In the genomic region with DNA sequence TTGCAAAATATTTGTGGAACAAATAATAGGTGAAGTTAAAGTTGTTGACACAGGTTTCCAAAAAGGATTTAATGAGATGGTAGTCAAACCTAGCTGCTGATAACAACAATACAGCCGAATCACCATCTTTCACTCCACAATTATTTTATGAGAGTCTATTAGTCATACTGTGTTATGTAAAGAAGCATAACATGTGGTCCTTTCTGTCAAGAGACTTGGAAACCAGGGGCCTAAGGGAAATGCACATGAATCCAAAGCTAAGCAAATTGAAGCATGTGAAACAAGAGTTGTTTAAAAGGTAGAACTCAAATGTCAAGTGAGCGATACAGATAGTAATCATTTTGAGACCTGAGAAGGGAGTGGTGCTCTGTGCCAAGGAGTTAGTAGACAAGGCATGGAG, we compare ENCODE assay signal across 18 cellular contexts. TPM values are rescaled to one million over a fixed set of nuclear protein-coding genes. Genes with fewer than 3 reads are reported as not detected.
DNase-seq lines count a peak whose midpoint lies in the region; ATAC-seq lines count a peak whose summit lies in the region.
"Had no signal": no experiment of that assay in that cellular context is flagged by ENCODE, and none has a peak within 500 bp of the region (broad histone marks: within the 10 kb centered on the region; RNA-seq: fewer than 3 reads in every experiment).

No MANE protein-coding gene starts in this region.

- peak overlapping the region; percentile 66 for H3K4me3 Mint-ChIP-seq in activated CD4-positive, alpha-beta T cell treated with anti-CD3 and anti-CD28 coated beads, Interleukin-2, amount 10 ng/mL, durations not matched to agents 24 days and 14 days
- peak overlapping the region; percentile 73 for H3K4me3 Mint-ChIP-seq in activated T-helper 1 cell treated with anti-CD3 and anti-CD28 coated beads, Interleukin-12 subunit alpha, Interleukin-12 subunit beta, Interleukin-2, Interleukin-4 antibody, amounts not matched to agents 30 ng/mL and 10 ng/mL and 1 ng/mL, durations not matched to agents 14 hours and 24 hours and 36 hours
- peak overlapping the region; percentile 6 to 91 (median 74) for H3K4me3 Mint-ChIP-seq in naive thymus-derived CD4-positive, alpha-beta T cell
- H3K4me3 Mint-ChIP-seq: immature natural killer cell; stimulated activated naive B cell treated with anti-CD40 and anti-IgM and Interleukin-4, amounts not matched to agents 10 μg/mL and 1 μg/mL and 100 μg/mL, for 72 hours had no signal

- intact Hi-C loops in activated CD4-positive, alpha-beta T cell treated with anti-CD3 and anti-CD28 coated beads, Interleukin-2, amount 10 ng/mL, durations not matched to agents 24 days and 14 days (cut with micrococcal nuclease): no loop called here
- intact Hi-C loops in activated T-helper 1 cell treated with anti-CD3 and anti-CD28 coated beads, Interleukin-12 subunit alpha, Interleukin-12 subunit beta, Interleukin-2, Interleukin-4 antibody, amounts not matched to agents 30 ng/mL and 10 ng/mL and 1 ng/mL, durations not matched to agents 14 hours and 24 hours and 36 hours (cut with micrococcal nuclease): loop anchor here (1.0 to 5.0 kb wide), 2 partner anchors 8 to 190 kb away; no protein-coding TSS in a partner anchor
- intact Hi-C loops in naive thymus-derived CD4-positive, alpha-beta T cell (cut with micrococcal nuclease): no loop called here
- intact Hi-C loops in posterior vena cava (cut with DNase I): no loop called here

- H3K4me1 ChIP-seq in naive thymus-derived CD4-positive, alpha-beta T cell (ENCODE audit: control insufficient read depth in 2 of 2, insufficient read depth in 2 of 2, low read length in 2 of 2): peaks cover 70 to 88% of the 10 kb centered on the region in 2 donors
- H3K4me1 ChIP-seq in HAP-1: no peaks in the 10 kb centered on the region

- H3K27ac Mint-ChIP-seq in activated CD4-positive, alpha-beta T cell treated with anti-CD3 and anti-CD28 coated beads, Interleukin-2, amount 10 ng/mL, durations not matched to agents 24 days and 14 days: peak overlapping the region; percentile 99
- H3K27ac Mint-ChIP-seq in activated T-helper 1 cell treated with anti-CD3 and anti-CD28 coated beads, Interleukin-12 subunit alpha, Interleukin-12 subunit beta, Interleukin-2, Interleukin-4 antibody, amounts not matched to agents 30 ng/mL and 10 ng/mL and 1 ng/mL, durations not matched to agents 14 hours and 24 hours and 36 hours: peak overlapping the region; percentile 96
- H3K27ac Mint-ChIP-seq in naive thymus-derived CD4-positive, alpha-beta T cell: peak overlapping the region; percentile 90 to 99 (median 97)
- H3K27ac Mint-ChIP-seq: stimulated activated naive B cell treated with anti-CD40 and anti-IgM and Interleukin-4, amounts not matched to agents 10 μg/mL and 1 μg/mL and 100 μg/mL, for 72 hours had no signal

- H3K4me1 Mint-ChIP-seq in activated CD4-positive, alpha-beta T cell treated with anti-CD3 and anti-CD28 coated beads, Interleukin-2, amount 10 ng/mL, durations not matched to agents 24 days and 14 days: peaks cover 75% of the 10 kb centered on the region
- peaks cover 87% of the 10 kb centered on the region for H3K4me1 Mint-ChIP-seq in activated T-helper 1 cell treated with anti-CD3 and anti-CD28 coated beads, Interleukin-12 subunit alpha, Interleukin-12 subunit beta, Interleukin-2, Interleukin-4 antibody, amounts not matched to agents 30 ng/mL and 10 ng/mL and 1 ng/mL, durations not matched to agents 14 hours and 24 hours and 36 hours (ENCODE audit: low read depth)
- H3K4me1 Mint-ChIP-seq in naive thymus-derived CD4-positive, alpha-beta T cell: peaks cover 59 to 100% (median 94%) of the 10 kb centered on the region in 7 donors

- CTCF ChIA-PET in naive thymus-derived CD4-positive, alpha-beta T cell (lab: Charles Lee): interaction anchor here (0.5 to 0.7 kb wide), 3 partner anchors 13 to 175 kb away, joined by 3 to 4 read pairs (median 4); no protein-coding TSS in a partner anchor

- H3K36me3 Mint-ChIP-seq in activated CD4-positive, alpha-beta T cell treated with anti-CD3 and anti-CD28 coated beads, Interleukin-2, amount 10 ng/mL, durations not matched to agents 24 days and 14 days (ENCODE audit: low read depth): peaks cover 60% of the 10 kb centered on the region
- H3K36me3 Mint-ChIP-seq in activated T-helper 1 cell treated with anti-CD3 and anti-CD28 coated beads, Interleukin-12 subunit alpha, Interleukin-12 subunit beta, Interleukin-2, Interleukin-4 antibody, amounts not matched to agents 30 ng/mL and 10 ng/mL and 1 ng/mL, durations not matched to agents 14 hours and 24 hours and 36 hours (ENCODE audit: low read depth): peaks cover 63% of the 10 kb centered on the region
- peaks cover 15 to 59% (median 43%) of the 10 kb centered on the region in 5 donors for H3K36me3 Mint-ChIP-seq in naive thymus-derived CD4-positive, alpha-beta T cell
- H3K36me3 Mint-ChIP-seq: stimulated activated naive B cell treated with anti-CD40 and anti-IgM and Interleukin-4, amounts not matched to agents 10 μg/mL and 1 μg/mL and 100 μg/mL, for 72 hours had no signal

- POLR2A ChIA-PET in naive thymus-derived CD4-positive, alpha-beta T cell (lab: Charles Lee): interaction anchor here (0.6 to 11.2 kb wide), 8 partner anchors 9 to 193 kb away, joined by 3 to 343 read pairs (median 3); a partner anchor contains a TSS

- no peak overlapping the region for H3K4me3 ChIP-seq in naive thymus-derived CD4-positive, alpha-beta T cell (ENCODE audit: low read length)
- H3K4me3 ChIP-seq in HAP-1 (no peak overlapping the region), MG63 (no peak overlapping the region)

- H3K9me3 ChIP-seq in naive thymus-derived CD4-positive, alpha-beta T cell (ENCODE audit: control insufficient read depth in 2 of 3, low read length in 3 of 3): no peaks in the 10 kb centered on the region
- no peaks in the 10 kb centered on the region for H3K9me3 ChIP-seq in HAP-1
- H3K9me3 ChIP-seq in MG63: no peaks in the 10 kb centered on the region

- peak overlapping the region; percentile 71 for H3K27ac ChIP-seq in naive thymus-derived CD4-positive, alpha-beta T cell (ENCODE audit: low read depth, low read length)

- peaks cover 0 to 12% (median 8%) of the 10 kb centered on the region in 3 experiments for H3K36me3 ChIP-seq in naive thymus-derived CD4-positive, alpha-beta T cell (ENCODE audit: control insufficient read depth in 2 of 3, insufficient read depth in 3 of 3, low read length in 3 of 3)
- H3K36me3 ChIP-seq in HAP-1 (replicated peaks) (no peaks in the 10 kb centered on the region), MG63 (no peaks in the 10 kb centered on the region)

- H3K27me3 ChIP-seq in naive thymus-derived CD4-positive, alpha-beta T cell (ENCODE audit: control insufficient read depth in 2 of 2, insufficient read depth in 2 of 2, low read length in 2 of 2): no peaks in the 10 kb centered on the region
- no peaks in the 10 kb centered on the region for H3K27me3 ChIP-seq in HAP-1 (ENCODE audit: low read depth)
- H3K27me3 ChIP-seq in MG63: no peaks in the 10 kb centered on the region

- in situ Hi-C loops in HAP-1 (cut with MboI; ENCODE audit: low sequenced_read_pairs): no loop called here

- H3K9me3 Mint-ChIP-seq in activated CD4-positive, alpha-beta T cell treated with anti-CD3 and anti-CD28 coated beads, Interleukin-2, amount 10 ng/mL, durations not matched to agents 24 days and 14 days: peaks cover 15% of the 10 kb centered on the region
- peaks cover 3% of the 10 kb centered on the region for H3K9me3 Mint-ChIP-seq in activated T-helper 1 cell treated with anti-CD3 and anti-CD28 coated beads, Interleukin-12 subunit alpha, Interleukin-12 subunit beta, Interleukin-2, Interleukin-4 antibody, amounts not matched to agents 30 ng/mL and 10 ng/mL and 1 ng/mL, durations not matched to agents 14 hours and 24 hours and 36 hours
- peaks cover 0 to 11% (median 0%) of the 10 kb centered on the region in 11 donors for H3K9me3 Mint-ChIP-seq in naive thymus-derived CD4-positive, alpha-beta T cell
- H3K9me3 Mint-ChIP-seq: immature natural killer cell had no signal

- H3K27me3 Mint-ChIP-seq in activated CD4-positive, alpha-beta T cell treated with anti-CD3 and anti-CD28 coated beads, Interleukin-2, amount 10 ng/mL, durations not matched to agents 24 days and 14 days: no peaks in the 10 kb centered on the region
- H3K27me3 Mint-ChIP-seq in activated T-helper 1 cell treated with anti-CD3 and anti-CD28 coated beads, Interleukin-12 subunit alpha, Interleukin-12 subunit beta, Interleukin-2, Interleukin-4 antibody, amounts not matched to agents 30 ng/mL and 10 ng/mL and 1 ng/mL, durations not matched to agents 14 hours and 24 hours and 36 hours (ENCODE audit: insufficient read depth): no peaks in the 10 kb centered on the region
- H3K27me3 Mint-ChIP-seq in naive thymus-derived CD4-positive, alpha-beta T cell: no peaks in the 10 kb centered on the region

- no peak for DNase-seq in activated CD4-positive, alpha-beta T cell treated with anti-CD3 and anti-CD28 coated beads, Interleukin-2, amount 10 ng/mL, durations not matched to agents 24 days and 14 days
- no peak for DNase-seq in activated CD4-positive, alpha-beta T cell treated with anti-CD3 and anti-CD28 coated beads for 1 hour
- peak; percentile 23 for DNase-seq in HT-29 (ENCODE audit: low spot score)
- no peak for DNase-seq in activated T-helper 1 cell treated with anti-CD3 and anti-CD28 coated beads, Interleukin-12 subunit alpha, Interleukin-12 subunit beta, Interleukin-2, Interleukin-4 antibody, amounts not matched to agents 30 ng/mL and 10 ng/mL and 1 ng/mL, durations not matched to agents 14 hours and 24 hours and 36 hours (ENCODE audit: low spot score)
- no peak for DNase-seq in naive thymus-derived CD4-positive, alpha-beta T cell
- DNase-seq in posterior vena cava (ENCODE audit: low spot score): no peak
- DNase-seq in HAP-1 (ENCODE audit: low spot score in 2 of 2): no peak
- DNase-seq in MG63: no peak
- DNase-seq: activated CD4-positive, CD25-positive, alpha-beta regulatory T cell; activated gamma-delta T cell treated with Interleukin-2 at 50 U/mL for 16 hours; immature natural killer cell; NCI-H1694 treated with DMSO at 0.1 percent for 48 hours; stimulated activated CD4-positive, alpha-beta T cell treated with anti-CD3 and anti-CD28 coated beads, Interleukin-4, amount 100 ng/mL, for 1 hour; stimulated activated naive B cell treated with anti-CD40 and anti-IgM and Interleukin-4, amounts not matched to agents 10 μg/mL and 1 μg/mL and 100 μg/mL, for 72 hours had no signal

- no peak for ATAC-seq in naive thymus-derived CD4-positive, alpha-beta T cell
- ATAC-seq: HCT116; stimulated activated naive B cell treated with anti-CD40 and anti-IgM and Interleukin-4, amounts not matched to agents 10 μg/mL and 1 μg/mL and 100 μg/mL, for 72 hours had no signal

RNA-seq across cellular contexts. Expression of a gene that starts 16.0 kb away (rescaled TPM):
- total RNA-seq in activated CD4-positive, alpha-beta T cell treated with anti-CD3 and anti-CD28 coated beads, Interleukin-2, amount 10 ng/mL, durations not matched to agents 24 days and 14 days: 130 and 132 TPM in 2 replicates
- not detected in 2 replicates for total RNA-seq in HT-29 (2014; rRNA removed; shearing (Covaris generic))
- 132 and 133 TPM in 2 replicates for total RNA-seq in activated T-helper 1 cell treated with anti-CD3 and anti-CD28 coated beads, Interleukin-12 subunit alpha, Interleukin-12 subunit beta, Interleukin-2, Interleukin-4 antibody, amounts not matched to agents 30 ng/mL and 10 ng/mL and 1 ng/mL, durations not matched to agents 14 hours and 24 hours and 36 hours
- total RNA-seq in naive thymus-derived CD4-positive, alpha-beta T cell: 100 to 1,000 TPM in 4 of 5 experiments, 10 to 100 TPM in 1; 66.7 to 224 (median 121) TPM
- polyA plus RNA-seq in naive thymus-derived CD4-positive, alpha-beta T cell: 10 to 100 TPM; 52.2 to 67.5 TPM
- total RNA-seq in posterior vena cava: 1 to 10 TPM; 3.8 to 6.3 TPM
- total RNA-seq in MG63 (2014; rRNA removed; shearing (Covaris generic); ENCODE audit: low replicate concordance): 0.10 TPM in 1 of 2 replicates, not detected in the other
- total RNA-seq: fibroblast of lung, renal cortical epithelial cell, SK-MEL-5 had no signal

Comparison
In these comparisons a context has a peak if more than half of its experiments do, and no peak if none do; other contexts are left out.
1. RNA of a gene that starts 16.0 kb away (total RNA-seq): 132 to 133 TPM in activated T-helper 1 cell treated with anti-CD3 and anti-CD28 coated beads, Interleukin-12 subunit alpha, Interleukin-12 subunit beta, Interleukin-2, Interleukin-4 antibody, amounts not matched to agents 30 ng/mL and 10 ng/mL and 1 ng/mL, durations not matched to agents 14 hours and 24 hours and 36 hours, 130 to 132 TPM in activated CD4-positive, alpha-beta T cell treated with anti-CD3 and anti-CD28 coated beads, Interleukin-2, amount 10 ng/mL, durations not matched to agents 24 days and 14 days and 66.7 to 224 TPM in naive thymus-derived CD4-positive, alpha-beta T cell; 3.8 to 6.3 TPM in posterior vena cava, 0.10 TPM in MG63 and not detected in HT-29; every median in the first group is over 4 times any median in the second.
2. Peak in every context shown above with its lines, with median percentiles within 50 percentile points of each other: H3K27ac Mint-ChIP-seq and H3K4me3 Mint-ChIP-seq.